ENCODE assay signal across 1 cellular context in genomic region chr9:94623253-94623652, GRCh38.
TF ChIP-seq lines count a peak whose summit lies in the region.

No MANE protein-coding gene starts in this region.

TF ChIP-seq in HepG2, 621 proteins besides CTCF, POLR2A, EP300 and RAD21 (continued from another document and continues in another):
- TF ChIP-seq, protein P1, sequence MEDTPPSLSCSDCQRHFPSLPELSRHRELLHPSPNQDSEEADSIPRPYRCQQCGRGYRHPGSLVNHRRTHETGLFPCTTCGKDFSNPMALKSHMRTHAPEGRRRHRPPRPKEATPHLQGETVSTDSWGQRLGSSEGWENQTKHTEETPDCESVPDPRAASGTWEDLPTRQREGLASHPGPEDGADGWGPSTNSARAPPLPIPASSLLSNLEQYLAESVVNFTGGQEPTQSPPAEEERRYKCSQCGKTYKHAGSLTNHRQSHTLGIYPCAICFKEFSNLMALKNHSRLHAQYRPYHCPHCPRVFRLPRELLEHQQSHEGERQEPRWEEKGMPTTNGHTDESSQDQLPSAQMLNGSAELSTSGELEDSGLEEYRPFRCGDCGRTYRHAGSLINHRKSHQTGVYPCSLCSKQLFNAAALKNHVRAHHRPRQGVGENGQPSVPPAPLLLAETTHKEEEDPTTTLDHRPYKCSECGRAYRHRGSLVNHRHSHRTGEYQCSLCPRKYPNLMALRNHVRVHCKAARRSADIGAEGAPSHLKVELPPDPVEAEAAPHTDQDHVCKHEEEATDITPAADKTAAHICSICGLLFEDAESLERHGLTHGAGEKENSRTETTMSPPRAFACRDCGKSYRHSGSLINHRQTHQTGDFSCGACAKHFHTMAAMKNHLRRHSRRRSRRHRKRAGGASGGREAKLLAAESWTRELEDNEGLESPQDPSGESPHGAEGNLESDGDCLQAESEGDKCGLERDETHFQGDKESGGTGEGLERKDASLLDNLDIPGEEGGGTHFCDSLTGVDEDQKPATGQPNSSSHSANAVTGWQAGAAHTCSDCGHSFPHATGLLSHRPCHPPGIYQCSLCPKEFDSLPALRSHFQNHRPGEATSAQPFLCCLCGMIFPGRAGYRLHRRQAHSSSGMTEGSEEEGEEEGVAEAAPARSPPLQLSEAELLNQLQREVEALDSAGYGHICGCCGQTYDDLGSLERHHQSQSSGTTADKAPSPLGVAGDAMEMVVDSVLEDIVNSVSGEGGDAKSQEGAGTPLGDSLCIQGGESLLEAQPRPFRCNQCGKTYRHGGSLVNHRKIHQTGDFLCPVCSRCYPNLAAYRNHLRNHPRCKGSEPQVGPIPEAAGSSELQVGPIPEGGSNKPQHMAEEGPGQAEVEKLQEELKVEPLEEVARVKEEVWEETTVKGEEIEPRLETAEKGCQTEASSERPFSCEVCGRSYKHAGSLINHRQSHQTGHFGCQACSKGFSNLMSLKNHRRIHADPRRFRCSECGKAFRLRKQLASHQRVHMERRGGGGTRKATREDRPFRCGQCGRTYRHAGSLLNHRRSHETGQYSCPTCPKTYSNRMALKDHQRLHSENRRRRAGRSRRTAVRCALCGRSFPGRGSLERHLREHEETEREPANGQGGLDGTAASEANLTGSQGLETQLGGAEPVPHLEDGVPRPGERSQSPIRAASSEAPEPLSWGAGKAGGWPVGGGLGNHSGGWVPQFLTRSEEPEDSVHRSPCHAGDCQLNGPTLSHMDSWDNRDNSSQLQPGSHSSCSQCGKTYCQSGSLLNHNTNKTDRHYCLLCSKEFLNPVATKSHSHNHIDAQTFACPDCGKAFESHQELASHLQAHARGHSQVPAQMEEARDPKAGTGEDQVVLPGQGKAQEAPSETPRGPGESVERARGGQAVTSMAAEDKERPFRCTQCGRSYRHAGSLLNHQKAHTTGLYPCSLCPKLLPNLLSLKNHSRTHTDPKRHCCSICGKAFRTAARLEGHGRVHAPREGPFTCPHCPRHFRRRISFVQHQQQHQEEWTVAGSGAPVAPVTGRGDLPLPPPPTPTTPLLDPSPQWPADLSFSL (CRISPR knock-in tag; IDR thresholded peaks at IDR 0.05) = no peak
- TF ChIP-seq POLR2AphosphoS2 (IDR thresholded peaks at IDR 0.05; ENCODE audit: low read depth, low read length) (no peak), TEAD3 (CRISPR knock-in tag; optimal IDR thresholded peaks at IDR 0.05; ENCODE audit: borderline replicate concordance) (peak; percentile 48), ZNF326 (CRISPR knock-in tag; IDR thresholded peaks at IDR 0.05; ENCODE audit: borderline replicate concordance) (no peak), ZNF230 (CRISPR knock-in tag; IDR thresholded peaks at IDR 0.05) (no peak), ZBTB10 (CRISPR knock-in tag; IDR thresholded peaks at IDR 0.05; ENCODE audit: borderline replicate concordance) (no peak), ZNF343 (CRISPR knock-in tag; IDR thresholded peaks at IDR 0.05) (no peak), KAT2B (IDR thresholded peaks at IDR 0.05; ENCODE audit: borderline replicate concordance, low read depth, low read length) (no peak), ZXDC (CRISPR knock-in tag; IDR thresholded peaks at IDR 0.05) (no peak), RCOR2 (CRISPR knock-in tag; IDR thresholded peaks at IDR 0.05) (0 out of 2 replicates have a peak, but pooled peaks have one; percentile 16), ZNF75D (CRISPR knock-in tag; IDR thresholded peaks at IDR 0.05; ENCODE audit: borderline replicate concordance) (no peak), KDM2A (CRISPR knock-in tag; IDR thresholded peaks at IDR 0.05; ENCODE audit: borderline replicate concordance, low read depth) (peak; percentile 62), ZNF709 (CRISPR knock-in tag; IDR thresholded peaks at IDR 0.05) (no peak), ZNF567 (CRISPR knock-in tag; IDR thresholded peaks at IDR 0.05; ENCODE audit: borderline replicate concordance) (no peak; the same call in 1 of the 2 replicates), SP5 (CRISPR knock-in tag; IDR thresholded peaks at IDR 0.05; ENCODE audit: borderline replicate concordance, low read depth) (no peak), RFX3 (CRISPR knock-in tag; IDR thresholded peaks at IDR 0.05) (no peak), THAP8 (CRISPR knock-in tag; IDR thresholded peaks at IDR 0.05; ENCODE audit: borderline replicate concordance) (no peak), PAF1 (CRISPR knock-in tag; IDR thresholded peaks at IDR 0.05) (no peak), ZBTB3 (CRISPR knock-in tag; IDR thresholded peaks at IDR 0.05; ENCODE audit: borderline replicate concordance, low read depth) (no peak), POLR2G (IDR thresholded peaks at IDR 0.05; ENCODE audit: low read depth, low read length) (no peak), ARNT (IDR thresholded peaks at IDR 0.05) (no peak), ZNF558 (CRISPR knock-in tag; IDR thresholded peaks at IDR 0.05; ENCODE audit: borderline replicate concordance) (no peak), IRF9 (CRISPR knock-in tag; IDR thresholded peaks at IDR 0.05; ENCODE audit: borderline replicate concordance) (no peak; the same call in 1 of the 2 replicates), ZNF883 (CRISPR knock-in tag; IDR thresholded peaks at IDR 0.05; ENCODE audit: not compliant biosample characterization) (no peak), PHF20 (CRISPR knock-in tag; IDR thresholded peaks at IDR 0.05) (no peak), ZNF557 (CRISPR knock-in tag; IDR thresholded peaks at IDR 0.05) (no peak), BCL3 (CRISPR knock-in tag; IDR thresholded peaks at IDR 0.05) (no peak), HMG20A (CRISPR knock-in tag; IDR thresholded peaks at IDR 0.05; ENCODE audit: borderline replicate concordance) (no peak), ZNF280B (CRISPR knock-in tag; IDR thresholded peaks at IDR 0.05; ENCODE audit: borderline replicate concordance) (no peak), TRAFD1 (CRISPR knock-in tag; IDR thresholded peaks at IDR 0.05; ENCODE audit: borderline replicate concordance) (no peak), SMAD9 (CRISPR knock-in tag; IDR thresholded peaks at IDR 0.05) (no peak), ARHGAP35 (CRISPR knock-in tag; IDR thresholded peaks at IDR 0.05; ENCODE audit: borderline replicate concordance) (no peak)
- TF ChIP-seq, protein P2, sequence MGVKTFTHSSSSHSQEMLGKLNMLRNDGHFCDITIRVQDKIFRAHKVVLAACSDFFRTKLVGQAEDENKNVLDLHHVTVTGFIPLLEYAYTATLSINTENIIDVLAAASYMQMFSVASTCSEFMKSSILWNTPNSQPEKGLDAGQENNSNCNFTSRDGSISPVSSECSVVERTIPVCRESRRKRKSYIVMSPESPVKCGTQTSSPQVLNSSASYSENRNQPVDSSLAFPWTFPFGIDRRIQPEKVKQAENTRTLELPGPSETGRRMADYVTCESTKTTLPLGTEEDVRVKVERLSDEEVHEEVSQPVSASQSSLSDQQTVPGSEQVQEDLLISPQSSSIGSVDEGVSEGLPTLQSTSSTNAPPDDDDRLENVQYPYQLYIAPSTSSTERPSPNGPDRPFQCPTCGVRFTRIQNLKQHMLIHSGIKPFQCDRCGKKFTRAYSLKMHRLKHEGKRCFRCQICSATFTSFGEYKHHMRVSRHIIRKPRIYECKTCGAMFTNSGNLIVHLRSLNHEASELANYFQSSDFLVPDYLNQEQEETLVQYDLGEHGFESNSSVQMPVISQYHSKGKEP (CRISPR knock-in tag; IDR thresholded peaks at IDR 0.05) = no peak
- TF ChIP-seq, protein P3, sequence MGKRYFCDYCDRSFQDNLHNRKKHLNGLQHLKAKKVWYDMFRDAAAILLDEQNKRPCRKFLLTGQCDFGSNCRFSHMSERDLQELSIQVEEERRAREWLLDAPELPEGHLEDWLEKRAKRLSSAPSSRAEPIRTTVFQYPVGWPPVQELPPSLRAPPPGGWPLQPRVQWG (CRISPR knock-in tag; IDR thresholded peaks at IDR 0.05; ENCODE audit: borderline replicate concordance, low read depth) = no peak
- TF ChIP-seq, protein P4, sequence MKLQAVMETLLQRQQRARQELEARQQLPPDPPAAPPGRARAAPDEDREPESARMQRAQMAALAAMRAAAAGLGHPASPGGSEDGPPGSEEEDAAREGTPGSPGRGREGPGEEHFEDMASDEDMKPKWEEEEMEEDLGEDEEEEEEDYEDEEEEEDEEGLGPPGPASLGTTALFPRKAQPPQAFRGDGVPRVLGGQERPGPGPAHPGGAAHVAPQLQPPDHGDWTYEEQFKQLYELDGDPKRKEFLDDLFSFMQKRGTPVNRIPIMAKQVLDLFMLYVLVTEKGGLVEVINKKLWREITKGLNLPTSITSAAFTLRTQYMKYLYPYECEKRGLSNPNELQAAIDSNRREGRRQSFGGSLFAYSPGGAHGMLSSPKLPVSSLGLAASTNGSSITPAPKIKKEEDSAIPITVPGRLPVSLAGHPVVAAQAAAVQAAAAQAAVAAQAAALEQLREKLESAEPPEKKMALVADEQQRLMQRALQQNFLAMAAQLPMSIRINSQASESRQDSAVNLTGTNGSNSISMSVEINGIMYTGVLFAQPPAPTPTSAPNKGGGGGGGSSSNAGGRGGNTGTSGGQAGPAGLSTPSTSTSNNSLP (IDR thresholded peaks at IDR 0.05; ENCODE audit: low read depth, low read length) = no peak
